Comparison of ENCODE assay signal across 27 cellular contexts in genomic region chr14:50257728-50258127, GRCh38.
"Had no signal": no experiment of that assay in that cellular context is flagged by ENCODE, and none has a peak within 500 bp of the region (broad histone marks: within the 10 kb centered on the region; RNA-seq: fewer than 3 reads in every experiment).

No MANE protein-coding gene starts in this region.

- H3K27ac ChIP-seq: ascending aorta, cardiac muscle cell, left lung, lower lobe of right lung, thoracic aorta had no signal

- H3K9me3 Mint-ChIP-seq: activated naive CD4-positive, alpha-beta T cell treated with anti-CD3 and anti-CD28 coated beads, Interleukin-2, amount 10 ng/mL, durations not matched to agents 7 days and 5 days; activated T-helper 1 cell treated with anti-CD3 and anti-CD28 coated beads, Interleukin-12 subunit alpha, Interleukin-12 subunit beta, Interleukin-2, Interleukin-4 antibody, amounts not matched to agents 30 ng/mL and 10 ng/mL and 1 ng/mL, durations not matched to agents 14 hours and 24 hours and 36 hours; effector memory CD8-positive, alpha-beta T cell; natural killer cell treated with Interleukin-12 subunit alpha and Interleukin-12 subunit beta and Interleukin-15 and Interleukin-18, amount 100 ng/mL, for 72 hours had no signal

- H3K9me3 ChIP-seq: ascending aorta, left lung, lower lobe of right lung, thoracic aorta had no signal

- H3K27ac Mint-ChIP-seq: activated CD4-positive, alpha-beta T cell treated with anti-CD3 and anti-CD28 coated beads for 36 hours; activated naive CD4-positive, alpha-beta T cell treated with anti-CD3 and anti-CD28 coated beads, Interleukin-2, amount 10 ng/mL, durations not matched to agents 7 days and 5 days; activated naive CD8-positive, alpha-beta T cell treated with anti-CD3 and anti-CD28 coated beads, Interleukin-2, amount 10 ng/mL, durations not matched to agents 7 days and 5 days; activated T-helper 1 cell treated with anti-CD3 and anti-CD28 coated beads, Interleukin-12 subunit alpha, Interleukin-12 subunit beta, Interleukin-2, Interleukin-4 antibody, amounts not matched to agents 30 ng/mL and 10 ng/mL and 1 ng/mL, durations not matched to agents 14 hours and 24 hours and 36 hours; brain; natural killer cell treated with Interleukin-12 subunit alpha and Interleukin-12 subunit beta and Interleukin-15 and Interleukin-18, amount 100 ng/mL, for 72 hours had no signal

- H3K36me3 ChIP-seq: ascending aorta, cardiac muscle cell, left lung, lower lobe of right lung, thoracic aorta had no signal

- H3K4me3 Mint-ChIP-seq: activated CD4-positive, alpha-beta T cell treated with anti-CD3 and anti-CD28 coated beads for 36 hours; activated naive CD4-positive, alpha-beta T cell treated with anti-CD3 and anti-CD28 coated beads, Interleukin-2, amount 10 ng/mL, durations not matched to agents 7 days and 5 days; activated naive CD8-positive, alpha-beta T cell treated with anti-CD3 and anti-CD28 coated beads, Interleukin-2, amount 10 ng/mL, durations not matched to agents 7 days and 5 days; activated T-helper 1 cell treated with anti-CD3 and anti-CD28 coated beads, Interleukin-12 subunit alpha, Interleukin-12 subunit beta, Interleukin-2, Interleukin-4 antibody, amounts not matched to agents 30 ng/mL and 10 ng/mL and 1 ng/mL, durations not matched to agents 14 hours and 24 hours and 36 hours; brain; effector memory CD8-positive, alpha-beta T cell; natural killer cell treated with Interleukin-12 subunit alpha and Interleukin-12 subunit beta and Interleukin-15 and Interleukin-18, amount 100 ng/mL, for 72 hours had no signal

- H3K27me3 ChIP-seq: ascending aorta, cardiac muscle cell, left lung had no signal

- H3K4me1 ChIP-seq: ascending aorta, left lung, lower lobe of right lung had no signal

- H3K4me1 Mint-ChIP-seq: activated CD4-positive, alpha-beta T cell treated with anti-CD3 and anti-CD28 coated beads for 36 hours had no signal

- H3K4me3 ChIP-seq: ascending aorta, cardiac muscle cell, left lung, lower lobe of right lung, thoracic aorta had no signal

- DNase-seq: activated CD4-positive, alpha-beta T cell treated with anti-CD3 and anti-CD28 coated beads for 36 hours; activated CD4-positive, alpha-beta T cell treated with anti-CD3 and anti-CD28 coated beads, Interleukin-2, amount 50 U/mL, for 48 hours; activated CD4-positive, CD25-positive, alpha-beta regulatory T cell; activated CD8-positive, alpha-beta memory T cell treated with anti-CD3 and anti-CD28 coated beads, Interleukin-2, amount 50 U/mL, for 4 hours; activated gamma-delta T cell; activated naive CD4-positive, alpha-beta T cell treated with anti-CD3 and anti-CD28 coated beads, Interleukin-2, amount 10 ng/mL, durations not matched to agents 7 days and 5 days; activated naive CD8-positive, alpha-beta T cell treated with anti-CD3 and anti-CD28 coated beads, Interleukin-2, amount 10 ng/mL, durations not matched to agents 7 days and 5 days; activated T-cell treated with anti-CD3 and anti-CD28 coated beads, Interleukin-2, amount 50 U/mL, for 1 hour; cortex of kidney; effector memory CD8-positive, alpha-beta T cell; kidney glomerular epithelial cell; left lung; lower lobe of right lung; mesendoderm; posterior cingulate gyrus; right cardiac atrium; stimulated activated CD4-positive, alpha-beta T cell treated with anti-CD3 and anti-CD28 coated beads, Interleukin-2, amount 100 ng/mL, for 48 hours; stimulated activated naive CD8-positive, alpha-beta T cell treated with anti-CD3 and anti-CD28 coated beads, Interleukin-15, Interleukin-2, amounts not matched to agents 100 U/mL and 50 U/mL, for 24 hours; T-helper 1 cell; T-helper 9 cell; trophoblast cell had no signal

- H3K27me3 Mint-ChIP-seq: activated CD4-positive, alpha-beta T cell treated with anti-CD3 and anti-CD28 coated beads for 36 hours; activated naive CD4-positive, alpha-beta T cell treated with anti-CD3 and anti-CD28 coated beads, Interleukin-2, amount 10 ng/mL, durations not matched to agents 7 days and 5 days; activated naive CD8-positive, alpha-beta T cell treated with anti-CD3 and anti-CD28 coated beads, Interleukin-2, amount 10 ng/mL, durations not matched to agents 7 days and 5 days; brain; effector memory CD8-positive, alpha-beta T cell; natural killer cell treated with Interleukin-12 subunit alpha and Interleukin-12 subunit beta and Interleukin-15 and Interleukin-18, amount 100 ng/mL, for 72 hours had no signal

- ATAC-seq: activated CD4-positive, alpha-beta T cell treated with anti-CD3 and anti-CD28 coated beads for 36 hours; effector memory CD8-positive, alpha-beta T cell; left lung; lower lobe of right lung; natural killer cell treated with Interleukin-12 subunit alpha and Interleukin-12 subunit beta and Interleukin-15 and Interleukin-18, amount 100 ng/mL, for 72 hours; stimulated activated naive CD8-positive, alpha-beta T cell treated with anti-CD3 and anti-CD28 coated beads, Interleukin-15, Interleukin-2, amounts not matched to agents 100 U/mL and 50 U/mL, for 24 hours had no signal
